Comparison of ENCODE assay signal across 8 cellular contexts in the genomic region with DNA sequence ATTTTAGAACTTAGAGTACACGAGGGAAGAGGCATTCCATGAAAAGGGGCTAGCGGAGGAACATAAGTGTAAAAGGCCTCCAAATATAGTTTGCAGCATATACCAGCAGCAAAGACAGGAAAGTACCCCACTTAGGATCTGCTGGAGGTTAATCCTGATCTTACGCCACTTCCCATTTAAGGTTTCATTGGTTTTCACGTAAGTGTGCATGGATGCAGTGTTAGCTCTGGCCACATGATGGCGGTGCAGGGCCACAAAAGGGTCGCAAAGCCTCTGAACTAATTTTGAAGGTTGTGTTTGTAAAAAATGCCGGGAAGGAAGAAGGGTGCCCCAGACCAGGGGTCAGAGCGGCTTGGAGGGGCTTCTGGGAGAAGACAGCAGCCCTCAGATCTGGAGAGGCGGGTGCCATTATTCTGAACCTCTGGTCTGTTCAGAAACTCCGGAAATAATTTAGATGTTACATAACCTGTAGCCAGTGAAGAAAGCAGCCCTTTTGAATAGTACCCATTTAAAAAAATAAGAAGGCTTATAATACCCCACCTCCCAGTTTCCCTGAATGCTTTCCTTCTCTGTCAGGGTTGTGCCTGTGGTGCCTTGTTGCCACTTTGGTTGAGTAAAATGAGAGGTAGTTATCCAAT. TPM values are rescaled to one million over a fixed set of nuclear protein-coding genes. Genes with fewer than 3 reads are reported as not detected.
DNase-seq lines count a peak whose midpoint lies in the region; ATAC-seq and TF ChIP-seq lines count a peak whose summit lies in the region.

No MANE protein-coding gene starts in this region.

- TF ChIP-seq CTCF in WI38 (IDR thresholded peaks at IDR 0.05; ENCODE audit: low read depth, low read length) (peak; percentile 86), chondrocyte (IDR thresholded peaks at IDR 0.05) (peak; percentile 97)

- no peaks in the 10 kb centered on the region for H3K36me3 Mint-ChIP-seq in chondrocyte (ENCODE audit: low read depth)

- peaks cover 14% of the 10 kb centered on the region for H3K4me1 Mint-ChIP-seq in chondrocyte (ENCODE audit: low read depth)

- peak; percentile 91 for DNase-seq in Ammon's horn (ENCODE audit: low spot score)
- peak; percentile 60 for DNase-seq in NCI-H2196 treated with DMSO at 0.1 percent for 48 hours (lab: John Stamatoyannopoulos, UW; ENCODE audit: unreplicated experiment)
- no peak for DNase-seq in chondrocyte (ENCODE audit: low spot score)
- DNase-seq in left colon, result peak; percentile 60 to 78
- DNase-seq in stimulated activated CD4-positive, alpha-beta T cell treated with anti-CD3 and anti-CD28 coated beads, Interleukin-1b, Interleukin-23, amount 100 ng/mL, for 48 hours, result peak; percentile 52

- peak overlapping the region; percentile 57 for H3K4me3 Mint-ChIP-seq in chondrocyte (ENCODE audit: unreplicated experiment)

- no peak overlapping the region for H3K4me3 ChIP-seq in WI38 (ENCODE audit: low read depth, low read length)

- H3K27ac Mint-ChIP-seq in chondrocyte (ENCODE audit: unreplicated experiment), result no peak overlapping the region

- ATAC-seq in GM19023 (IDR thresholded peaks at IDR 0.05; ENCODE audit: unreplicated experiment) (peak; percentile 87), HG03159 (IDR thresholded peaks at IDR 0.05; ENCODE audit: unreplicated experiment) (peak; percentile 79), left colon (peak; percentile 90)

- H3K27me3 Mint-ChIP-seq in chondrocyte (ENCODE audit: low read depth), result peaks cover 19% of the 10 kb centered on the region

- no peaks in the 10 kb centered on the region for H3K9me3 Mint-ChIP-seq in chondrocyte (ENCODE audit: low read depth)

- intact Hi-C loops in left colon (cut with DNase I, micrococcal nuclease), result no loop called here

RNA-seq across cellular contexts. Expression of gene TLR4, which starts 59.5 kb away (rescaled TPM):
- total RNA-seq in chondrocyte (9.5 to 13.6 TPM (median 11.6 TPM) in 3 replicates), left colon (10 to 100 TPM in 1 of 2 donors, 1 to 10 TPM in 1; 6.0 to 12.8 TPM)
